13 cellular contexts compared by ENCODE assay signal in genomic region chr1:22870201-22870871, GRCh38.
A peak's percentile ranks its signal among the peaks of the same experiment; 100 is the strongest.
DNase-seq lines count a peak whose midpoint lies in the region; ATAC-seq, FAIRE-seq and TF ChIP-seq lines count a peak whose summit lies in the region.
"Had no signal": no experiment of that assay in that cellular context is flagged by ENCODE, and none has a peak within 500 bp of the region (broad histone marks: within the 10 kb centered on the region; RNA-seq: fewer than 3 reads in every experiment).

No MANE protein-coding gene starts in this region.

- peak overlapping the region; percentile 49 for H3K4me2 ChIP-seq in astrocyte (ENCODE audit: low read length)
- H3K4me2 ChIP-seq: A549, KMS-11 had no signal

- intact Hi-C loops in Right ventricle myocardium superior (cut with DNase I) (no loop called here), cardiac septum (cut with DNase I) (no loop called here)

- no peak overlapping the region for H3K4me3 ChIP-seq in astrocyte (ENCODE audit: insufficient read depth, low read depth, low read length)
- H3K4me3 ChIP-seq: A549, ascending aorta had no signal

- H3K27ac Mint-ChIP-seq in astrocyte (ENCODE audit: unreplicated experiment): no peak overlapping the region

- no peak overlapping the region for H3K4me3 Mint-ChIP-seq in astrocyte (ENCODE audit: unreplicated experiment)

- no peak for TF ChIP-seq POLR2A in erythroblast (IDR thresholded peaks at IDR 0.05; ENCODE audit: low read length)

- peak; percentile 82 for ATAC-seq in Right ventricle myocardium superior (ENCODE audit: poor library complexity)
- ATAC-seq in GM18519 (IDR thresholded peaks at IDR 0.05; ENCODE audit: low FRiP score, unreplicated experiment): no peak
- ATAC-seq: A549 had no signal

- peaks cover 4% of the 10 kb centered on the region for H3K4me1 Mint-ChIP-seq in astrocyte (ENCODE audit: low read depth, unreplicated experiment)

- peaks cover 7% of the 10 kb centered on the region for H3K9me3 ChIP-seq in astrocyte (ENCODE audit: insufficient read depth, low read depth, low read length)
- H3K9me3 ChIP-seq: ascending aorta had no signal

- peak; percentile 78 for DNase-seq in Right ventricle myocardium superior
- DNase-seq in cardiac septum (ENCODE audit: low spot score): no peak
- DNase-seq in astrocyte (ENCODE audit: low read depth): peak; percentile 41
- peak; percentile 29 for DNase-seq in kidney glomerular epithelial cell (lab: John Stamatoyannopoulos, UW)
- no peak for DNase-seq in NCI-H146 treated with DMSO at 0.1 percent for 48 hours (lab: John Stamatoyannopoulos, UW; ENCODE audit: unreplicated experiment)
- no peak for DNase-seq in NCI-H187 treated with DMSO at 0.1 percent for 48 hours (lab: John Stamatoyannopoulos, UW)
- DNase-seq in erythroblast (lab: John Stamatoyannopoulos, UW): no peak
- DNase-seq: DND-41, NCI-H2171 treated with DMSO at 0.1 percent for 48 hours had no signal

- no peak overlapping the region for H3K9ac ChIP-seq in astrocyte (ENCODE audit: low read length)
- H3K9ac ChIP-seq: KMS-11 had no signal

- H3K79me2 ChIP-seq in astrocyte (ENCODE audit: insufficient read depth, low read length): no peaks in the 10 kb centered on the region

- peaks cover 19% of the 10 kb centered on the region for H3K36me3 ChIP-seq in astrocyte (ENCODE audit: insufficient read depth, low read length)
- H3K36me3 ChIP-seq: ascending aorta had no signal

- H2AFZ ChIP-seq in astrocyte (ENCODE audit: low read depth, low read length): peak overlapping the region; percentile 39

- H3K9me3 Mint-ChIP-seq in astrocyte (ENCODE audit: unreplicated experiment): peaks cover 9% of the 10 kb centered on the region

- no peak overlapping the region for H3K27ac ChIP-seq in astrocyte (ENCODE audit: low read depth, low read length)
- H3K27ac ChIP-seq: A549, ascending aorta, KMS-11 had no signal

- peaks cover 35% of the 10 kb centered on the region for H4K20me1 ChIP-seq in astrocyte (ENCODE audit: insufficient read depth, low read length)

- H3K27me3 Mint-ChIP-seq in astrocyte (ENCODE audit: low read depth, unreplicated experiment): peaks cover 39% of the 10 kb centered on the region

- peaks cover 12% of the 10 kb centered on the region for H3K4me1 ChIP-seq in astrocyte (ENCODE audit: insufficient read depth, low read length)
- H3K4me1 ChIP-seq: A549, ascending aorta had no signal

- FAIRE-seq in astrocyte (lab: Jason Lieb, UNC): no peak
- FAIRE-seq: A549 had no signal

- no peak for TF ChIP-seq CTCF in astrocyte (IDR thresholded peaks at IDR 0.05; ENCODE audit: insufficient read depth, low read depth, low read length)

- H3K36me3 Mint-ChIP-seq in astrocyte (ENCODE audit: low read depth, unreplicated experiment): peaks cover 19% of the 10 kb centered on the region

- H3K27me3 ChIP-seq in astrocyte (ENCODE audit: insufficient read depth, low read length): no peaks in the 10 kb centered on the region
- H3K27me3 ChIP-seq: ascending aorta had no signal

Comparison
In these comparisons a context has a peak if more than half of its experiments do, and no peak if none do; other contexts are left out.
1. DNase-seq: peak in Right ventricle myocardium superior (single experiment), astrocyte (single experiment) and kidney glomerular epithelial cell (single experiment); none in cardiac septum (single experiment), NCI-H146 treated with DMSO at 0.1 percent for 48 hours (single experiment), NCI-H187 treated with DMSO at 0.1 percent for 48 hours (single experiment) and erythroblast (0 of 2).